ENCODE assay signal across 32 cellular contexts in genomic region chr3:171362575-171362974, GRCh38.
"Had no signal": no experiment of that assay in that cellular context is flagged by ENCODE, and none has a peak within 500 bp of the region (broad histone marks: within the 10 kb centered on the region; RNA-seq: fewer than 3 reads in every experiment).

No MANE protein-coding gene starts in this region.

- H3K27ac Mint-ChIP-seq: activated CD4-positive, alpha-beta T cell treated with anti-CD3 and anti-CD28 coated beads for 36 hours; activated CD4-positive, alpha-beta T cell treated with anti-CD3 and anti-CD28 coated beads, Interleukin-2, amount 10 ng/mL, durations not matched to agents 7 days and 5 days; activated naive CD4-positive, alpha-beta T cell treated with anti-CD3 and anti-CD28 coated beads, Interleukin-2, amount 10 ng/mL, durations not matched to agents 7 days and 5 days; activated naive CD8-positive, alpha-beta T cell; activated naive CD8-positive, alpha-beta T cell treated with anti-CD3 and anti-CD28 coated beads, Interleukin-2, amount 50 U/mL, for 24 hours; activated T-helper 1 cell treated with anti-CD3 and anti-CD28 coated beads, Interleukin-12 subunit alpha, Interleukin-12 subunit beta, Interleukin-2, Interleukin-4 antibody, amounts not matched to agents 30 ng/mL and 10 ng/mL and 1 ng/mL, durations not matched to agents 14 hours and 24 hours and 36 hours; IgD-negative memory B cell; T-helper 2 cell treated with Interferon-gamma antibody and Interleukin-4, amounts not matched to agents 5 μg/mL and 100 μg/mL, for 36 hours; WTC11 had no signal

- H3K9me3 Mint-ChIP-seq: activated CD4-positive, alpha-beta T cell treated with anti-CD3 and anti-CD28 coated beads, Interleukin-2, amount 10 ng/mL, durations not matched to agents 7 days and 5 days; activated naive CD4-positive, alpha-beta T cell treated with anti-CD3 and anti-CD28 coated beads, Interleukin-2, amount 10 ng/mL, durations not matched to agents 7 days and 5 days; activated naive CD8-positive, alpha-beta T cell treated with anti-CD3 and anti-CD28 coated beads, Interleukin-2, amount 50 U/mL, for 24 hours; activated T-cell treated with anti-CD3 and anti-CD28 coated beads, Interleukin-2, amount 50 U/mL, for 4 hours; activated T-helper 1 cell treated with anti-CD3 and anti-CD28 coated beads, Interleukin-12 subunit alpha, Interleukin-12 subunit beta, Interleukin-2, Interleukin-4 antibody, amounts not matched to agents 30 ng/mL and 10 ng/mL and 1 ng/mL, durations not matched to agents 14 hours and 24 hours and 36 hours; IgD-negative memory B cell; T-helper 2 cell treated with Interferon-gamma antibody and Interleukin-4, amounts not matched to agents 5 μg/mL and 100 μg/mL, for 36 hours; WTC11 had no signal

- H3K27ac ChIP-seq: cardiac muscle cell, Peyer's patch, SJSA1 had no signal

- DNase-seq: activated CD4-positive, alpha-beta T cell treated with anti-CD3 and anti-CD28 coated beads for 36 hours; activated CD4-positive, alpha-beta T cell treated with anti-CD3 and anti-CD28 coated beads, Interleukin-2, amount 10 ng/mL, durations not matched to agents 7 days and 5 days; activated CD4-positive, alpha-beta T cell treated with anti-CD3 and anti-CD28 coated beads, Interleukin-2, amount 50 U/mL, for 48 hours; activated CD8-positive, alpha-beta memory T cell treated with anti-CD3 and anti-CD28 coated beads, Interleukin-2, amount 50 U/mL, for 4 hours; activated gamma-delta T cell treated with Interleukin-2 at 50 U/mL for 16 hours; activated naive CD4-positive, alpha-beta T cell treated with anti-CD3 and anti-CD28 coated beads, Interleukin-2, amount 10 ng/mL, durations not matched to agents 7 days and 5 days; activated naive CD8-positive, alpha-beta T cell treated with anti-CD3 and anti-CD28 coated beads, Interleukin-2, amount 50 U/mL, for 24 hours; activated T-cell treated with anti-CD3 and anti-CD28 coated beads for 4 hours; activated T-cell treated with anti-CD3 and anti-CD28 coated beads, Interleukin-2, amount 50 U/mL, for 4 hours; anterior cingulate cortex; Karpas-422; KBM-7; NCI-H1105; NCI-H1417 treated with DMSO at 0.1 percent for 48 hours; NCI-H1694; NCI-H1930; NCI-H2081 treated with DMSO at 0.1 percent for 48 hours; NCI-H345; NCI-H748 treated with DMSO at 0.1 percent for 48 hours; NK-92 treated with Interleukin-12 subunit alpha and Interleukin-12 subunit beta, amount 100 ng/mL, for 24 hours; PC-3; Peyer's patch; RPMI8226; SHP77 treated with DMSO at 0.1 percent for 48 hours had no signal

- H3K27me3 Mint-ChIP-seq: activated CD4-positive, alpha-beta T cell treated with anti-CD3 and anti-CD28 coated beads for 36 hours; activated CD4-positive, alpha-beta T cell treated with anti-CD3 and anti-CD28 coated beads, Interleukin-2, amount 10 ng/mL, durations not matched to agents 7 days and 5 days; activated naive CD4-positive, alpha-beta T cell treated with anti-CD3 and anti-CD28 coated beads, Interleukin-2, amount 10 ng/mL, durations not matched to agents 7 days and 5 days; activated naive CD8-positive, alpha-beta T cell; activated naive CD8-positive, alpha-beta T cell treated with anti-CD3 and anti-CD28 coated beads, Interleukin-2, amount 50 U/mL, for 24 hours; IgD-negative memory B cell had no signal

- H3K4me1 ChIP-seq: SJSA1 had no signal

- H3K36me3 ChIP-seq: cardiac muscle cell, Peyer's patch, SJSA1 had no signal

- H3K4me3 ChIP-seq: cardiac muscle cell, Peyer's patch, SJSA1 had no signal

- H3K36me3 Mint-ChIP-seq: WTC11 had no signal

- H3K27me3 ChIP-seq: cardiac muscle cell, Peyer's patch, SJSA1 had no signal

- H3K9me3 ChIP-seq: Peyer's patch, SJSA1 had no signal

- H3K4me3 Mint-ChIP-seq: activated CD4-positive, alpha-beta T cell treated with anti-CD3 and anti-CD28 coated beads for 36 hours; activated CD4-positive, alpha-beta T cell treated with anti-CD3 and anti-CD28 coated beads, Interleukin-2, amount 10 ng/mL, durations not matched to agents 7 days and 5 days; activated naive CD4-positive, alpha-beta T cell treated with anti-CD3 and anti-CD28 coated beads, Interleukin-2, amount 10 ng/mL, durations not matched to agents 7 days and 5 days; activated naive CD8-positive, alpha-beta T cell; activated naive CD8-positive, alpha-beta T cell treated with anti-CD3 and anti-CD28 coated beads, Interleukin-2, amount 50 U/mL, for 24 hours; activated T-cell treated with anti-CD3 and anti-CD28 coated beads, Interleukin-2, amount 50 U/mL, for 4 hours; activated T-helper 1 cell treated with anti-CD3 and anti-CD28 coated beads, Interleukin-12 subunit alpha, Interleukin-12 subunit beta, Interleukin-2, Interleukin-4 antibody, amounts not matched to agents 30 ng/mL and 10 ng/mL and 1 ng/mL, durations not matched to agents 14 hours and 24 hours and 36 hours; IgD-negative memory B cell; T-helper 2 cell treated with Interferon-gamma antibody and Interleukin-4, amounts not matched to agents 5 μg/mL and 100 μg/mL, for 36 hours; WTC11 had no signal

- ATAC-seq: activated CD4-positive, alpha-beta T cell treated with anti-CD3 and anti-CD28 coated beads for 36 hours; activated CD4-positive, CD25-positive, alpha-beta regulatory T cell treated with anti-CD3 and anti-CD28 coated beads, Interleukin-2, amount 50 U/mL, for 24 hours; activated naive CD8-positive, alpha-beta T cell treated with anti-CD3 and anti-CD28 coated beads, Interleukin-2, amount 50 U/mL, for 24 hours; activated T-cell treated with anti-CD3 and anti-CD28 coated beads, Interleukin-2, amount 50 U/mL, for 4 hours; PC-3; WTC11 had no signal

- H3K4me1 Mint-ChIP-seq: activated CD4-positive, alpha-beta T cell treated with anti-CD3 and anti-CD28 coated beads, Interleukin-2, amount 10 ng/mL, durations not matched to agents 7 days and 5 days; activated naive CD4-positive, alpha-beta T cell treated with anti-CD3 and anti-CD28 coated beads, Interleukin-2, amount 10 ng/mL, durations not matched to agents 7 days and 5 days had no signal
